In genomic region chr2:171706152-171706803, GRCh38 we compare ENCODE assay signal across 10 cellular contexts. TPM values are rescaled to one million over a fixed set of nuclear protein-coding genes. Genes with fewer than 3 reads are reported as not detected.
DNase-seq lines count a peak whose midpoint lies in the region; ATAC-seq, FAIRE-seq and TF ChIP-seq lines count a peak whose summit lies in the region.
"Had no signal": no experiment of that assay in that cellular context is flagged by ENCODE, and none has a peak within 500 bp of the region (broad histone marks: within the 10 kb centered on the region; RNA-seq: fewer than 3 reads in every experiment).

No MANE protein-coding gene starts in this region.

- peaks cover 2% of the 10 kb centered on the region in 2 experiments for H3K36me3 ChIP-seq in endothelial cell of umbilical vein (ENCODE audit: control insufficient read depth in 2 of 2, extremely low read depth in 1 of 2, insufficient read depth in 2 of 2, low read length in 2 of 2)
- peaks cover 36% of the 10 kb centered on the region for H3K36me3 ChIP-seq in upper lobe of right lung

- POLR2A ChIA-PET in endothelial cell of umbilical vein (lab: Charles Lee) = interaction anchor here (0.6 kb wide), 1 partner anchor 17 kb away, joined by 3 read pairs; no protein-coding TSS in a partner anchor

- CTCF ChIA-PET in endothelial cell of umbilical vein (lab: Charles Lee) = interaction anchor here (0.6 to 7.8 kb wide), 24 partner anchors 9 to 420 kb away, joined by 3 to 193 read pairs (median 4); partner anchors contain the start of genes DLX2, DYNC1I2 and HAT1

- H3K9me1 ChIP-seq in endothelial cell of umbilical vein (replicated peaks; ENCODE audit: control insufficient read depth, extremely low read depth, insufficient read depth, low read length) = no peaks in the 10 kb centered on the region

- H3K9me3 Mint-ChIP-seq in natural killer cell = no peaks in the 10 kb centered on the region
- no peaks in the 10 kb centered on the region for H3K9me3 Mint-ChIP-seq in natural killer cell treated with Interleukin-12 subunit alpha and Interleukin-12 subunit beta and Interleukin-15 and Interleukin-18, amount 100 ng/mL, for 72 hours

- DNase-seq in natural killer cell = no peak
- DNase-seq in natural killer cell treated with Interleukin-12 subunit alpha and Interleukin-12 subunit beta and Interleukin-15 and Interleukin-18, amount 100 ng/mL, for 72 hours (ENCODE audit: low spot score) = no peak
- peak; percentile 35 for DNase-seq in NCI-H748 treated with DMSO at 0.1 percent for 48 hours (lab: John Stamatoyannopoulos, UW)
- DNase-seq in endothelial cell of umbilical vein (ENCODE audit: low read depth, low spot score) = peak; percentile 53
- no peak for DNase-seq in upper lobe of right lung
- no peak for DNase-seq in sciatic nerve (ENCODE audit: low spot score)
- DNase-seq: NCI-H446 treated with DMSO at 0.1 percent for 48 hours had no signal

- no peaks in the 10 kb centered on the region for H3K36me3 Mint-ChIP-seq in natural killer cell
- no peaks in the 10 kb centered on the region for H3K36me3 Mint-ChIP-seq in natural killer cell treated with Interleukin-12 subunit alpha and Interleukin-12 subunit beta and Interleukin-15 and Interleukin-18, amount 100 ng/mL, for 72 hours

- intact Hi-C loops in natural killer cell (cut with micrococcal nuclease) = loop anchor here (2.0 to 5.0 kb wide), 2 partner anchors 399 to 421 kb away; no protein-coding TSS in a partner anchor
- intact Hi-C loops in endothelial cell of umbilical vein (cut with micrococcal nuclease) = loop anchor here (1.0 to 10.0 kb wide), 3 partner anchors 398 to 759 kb away; no protein-coding TSS in a partner anchor
- intact Hi-C loops in upper lobe of right lung (cut with DNase I) = no loop called here
- intact Hi-C loops in sciatic nerve (cut with DNase I) = no loop called here

- ATAC-seq in natural killer cell (peak in 1 of 3 donors; percentile 39), upper lobe of right lung (no peak), sciatic nerve (no peak), HG03520 (IDR thresholded peaks at IDR 0.05; ENCODE audit: unreplicated experiment) (no peak), HG03565 (IDR thresholded peaks at IDR 0.05; ENCODE audit: unreplicated experiment) (no peak)
- ATAC-seq in natural killer cell treated with Interleukin-12 subunit alpha and Interleukin-12 subunit beta and Interleukin-15 and Interleukin-18, amount 100 ng/mL, for 72 hours = no peak

- H3K4me2 ChIP-seq in endothelial cell of umbilical vein (ENCODE audit: insufficient read depth, low read length) = no peak overlapping the region

- H3K4me1 ChIP-seq in endothelial cell of umbilical vein (ENCODE audit: control insufficient read depth, extremely low read depth, insufficient read depth, low read length) = peaks cover 14% of the 10 kb centered on the region
- H3K4me1 ChIP-seq in upper lobe of right lung = peaks cover 4% of the 10 kb centered on the region

- no peak overlapping the region for H2AFZ ChIP-seq in endothelial cell of umbilical vein (ENCODE audit: low read depth, low read length)

- H4K20me1 ChIP-seq in endothelial cell of umbilical vein (replicated peaks; ENCODE audit: control insufficient read depth, extremely low read depth, insufficient read depth, low read length) = peaks cover 6% of the 10 kb centered on the region

- no peak overlapping the region for H3K4me3 ChIP-seq in endothelial cell of umbilical vein (replicated peaks in 1 of 3; ENCODE audit: insufficient read depth in 1 of 3, low read depth in 1 of 3, low read length in 3 of 3)
- H3K4me3 ChIP-seq in upper lobe of right lung = no peak overlapping the region

- H3K79me2 ChIP-seq in endothelial cell of umbilical vein (ENCODE audit: control insufficient read depth, insufficient read depth, low read length) = peaks cover 62% of the 10 kb centered on the region

- no TSS peak for BruUV-seq in endothelial cell of umbilical vein (replicated peaks; lab: Mats Ljungman, UMichigan)

- H3K27ac Mint-ChIP-seq in natural killer cell = no peak overlapping the region
- no peak overlapping the region for H3K27ac Mint-ChIP-seq in natural killer cell treated with Interleukin-12 subunit alpha and Interleukin-12 subunit beta and Interleukin-15 and Interleukin-18, amount 100 ng/mL, for 72 hours

- no peaks in the 10 kb centered on the region for H3K9me3 ChIP-seq in endothelial cell of umbilical vein (replicated peaks; ENCODE audit: control insufficient read depth, insufficient read depth, low read length)
- no peaks in the 10 kb centered on the region for H3K9me3 ChIP-seq in upper lobe of right lung

- H3K27me3 ChIP-seq in endothelial cell of umbilical vein (ENCODE audit: control insufficient read depth in 2 of 2, insufficient read depth in 2 of 2, low read length in 2 of 2) = no peaks in the 10 kb centered on the region
- no peaks in the 10 kb centered on the region for H3K27me3 ChIP-seq in upper lobe of right lung

- H3K9ac ChIP-seq in endothelial cell of umbilical vein (replicated peaks; ENCODE audit: extremely low read depth, insufficient read depth, low read length) = no peak overlapping the region

- no peak overlapping the region for H3K27ac ChIP-seq in endothelial cell of umbilical vein (ENCODE audit: insufficient read depth, low read depth, low read length)
- H3K27ac ChIP-seq in upper lobe of right lung = no peak overlapping the region

- TF ChIP-seq CTCF in natural killer cell (IDR thresholded peaks at IDR 0.05) (peak; percentile 25), endothelial cell of umbilical vein (IDR thresholded peaks at IDR 0.05; ENCODE audit: extremely low read depth in 1 of 2, insufficient read depth in 1 of 2, low read depth in 1 of 2, low read length in 2 of 2) (peak in 1 of 2 donors; percentile 19), upper lobe of right lung (IDR thresholded peaks at IDR 0.05) (peak; percentile 21)

- FAIRE-seq in endothelial cell of umbilical vein (lab: Jason Lieb, UNC) = no peak
- FAIRE-seq: urothelium cell line had no signal

- H3K27me3 Mint-ChIP-seq in natural killer cell (ENCODE audit: low read depth in 2 of 2) = no peaks in the 10 kb centered on the region
- no peaks in the 10 kb centered on the region for H3K27me3 Mint-ChIP-seq in natural killer cell treated with Interleukin-12 subunit alpha and Interleukin-12 subunit beta and Interleukin-15 and Interleukin-18, amount 100 ng/mL, for 72 hours

- TF ChIP-seq POLR2A in endothelial cell of umbilical vein (IDR thresholded peaks at IDR 0.05; ENCODE audit: low read depth, low read length) = no peak

- no peak overlapping the region for H3K4me3 Mint-ChIP-seq in natural killer cell
- H3K4me3 Mint-ChIP-seq in natural killer cell treated with Interleukin-12 subunit alpha and Interleukin-12 subunit beta and Interleukin-15 and Interleukin-18, amount 100 ng/mL, for 72 hours = no peak overlapping the region

- H3K4me1 Mint-ChIP-seq in natural killer cell = peaks cover 4 to 6% of the 10 kb centered on the region in 2 donors
- H3K4me1 Mint-ChIP-seq in natural killer cell treated with Interleukin-12 subunit alpha and Interleukin-12 subunit beta and Interleukin-15 and Interleukin-18, amount 100 ng/mL, for 72 hours (ENCODE audit: low read depth in 2 of 2) = peaks cover 0 to 4% of the 10 kb centered on the region in 2 donors

- dilution Hi-C loops in endothelial cell of umbilical vein (cut with MboI; ENCODE audit: extremely low pct_ligation_motif_present, low sequenced_read_pairs) = no loop called here

TF ChIP-seq in endothelial cell of umbilical vein, 7 proteins besides CTCF, POLR2A, EP300 and RAD21:
- TF ChIP-seq POLR2AphosphoS5 (IDR thresholded peaks at IDR 0.05; ENCODE audit: insufficient read depth, low read depth, low read length) (no peak), FOS (IDR thresholded peaks at IDR 0.05; ENCODE audit: borderline replicate concordance, insufficient read depth, low read length) (no peak), EZH2 (IDR thresholded peaks at IDR 0.05; ENCODE audit: borderline replicate concordance, low read depth, low read length, severe bottlenecking) (no peak), GATA2 (IDR thresholded peaks at IDR 0.05; ENCODE audit: insufficient read depth, insufficient read length, low read depth, low read length) (no peak)

RNA-seq across cellular contexts. Expression of gene DYNC1I2, which starts 19.0 kb away (rescaled TPM):
- total RNA-seq in natural killer cell (10 to 100 TPM; 26.7 to 36.4 (median 30.2) TPM), endothelial cell of umbilical vein (138 and 144 TPM in 2 replicates), upper lobe of right lung (89.1 TPM), sciatic nerve (121 TPM)
- total RNA-seq in natural killer cell treated with Interleukin-12 subunit alpha and Interleukin-12 subunit beta and Interleukin-15 and Interleukin-18, amount 100 ng/mL, for 72 hours = 10 to 100 TPM; 51.0 to 62.3 TPM
- polyA plus RNA-seq in endothelial cell of umbilical vein = 93.4 and 131 TPM in 2 replicates
- 122 and 129 TPM in 2 replicates for polyA plus RNA-seq in endothelial cell of umbilical vein (2011; cell fraction: cytosol; rRNA removed)
- 111 and 148 TPM in 2 replicates for polyA plus RNA-seq in endothelial cell of umbilical vein (2011; cell fraction: nucleus; rRNA removed)
- 148 and 150 TPM in 2 replicates for polyA plus RNA-seq in endothelial cell of umbilical vein (2012)
- 186 and 195 TPM in 2 replicates for polyA minus RNA-seq in endothelial cell of umbilical vein
- polyA minus RNA-seq in endothelial cell of umbilical vein (2011; cell fraction: cytosol; rRNA and poly(A)+ RNA removed) = 13.1 TPM
- polyA minus RNA-seq in endothelial cell of umbilical vein (2011; cell fraction: nucleus; rRNA and poly(A)+ RNA removed) = 175 and 203 TPM in 2 replicates

Comparison
In these comparisons a context has a peak if more than half of its experiments do, and no peak if none do; other contexts are left out.
1. DNase-seq: peak in NCI-H748 treated with DMSO at 0.1 percent for 48 hours (single experiment) and endothelial cell of umbilical vein (single experiment); none in natural killer cell (single experiment), natural killer cell treated with Interleukin-12 subunit alpha and Interleukin-12 subunit beta and Interleukin-15 and Interleukin-18, amount 100 ng/mL, for 72 hours (single experiment), upper lobe of right lung (single experiment) and sciatic nerve (single experiment).
2. intact Hi-C loops: an anchor here in natural killer cell (2.0 to 5.0 kb wide) and endothelial cell of umbilical vein (1.0 to 10.0 kb wide); none called in upper lobe of right lung and sciatic nerve.